8 cellular contexts compared by ENCODE assay signal in genomic region chr12:92927436-92928116, GRCh38. TPM values are rescaled to one million over a fixed set of nuclear protein-coding genes. Genes with fewer than 3 reads are reported as not detected.
DNase-seq lines count a peak whose midpoint lies in the region; ATAC-seq and TF ChIP-seq lines count a peak whose summit lies in the region.

No MANE protein-coding gene starts in this region.

- no peaks in the 10 kb centered on the region for H3K27me3 ChIP-seq in testis

- ATAC-seq in HG03196 (IDR thresholded peaks at IDR 0.05; ENCODE audit: unreplicated experiment): no peak

- TF ChIP-seq CTCF in astrocyte of the cerebellum (IDR thresholded peaks at IDR 0.05; ENCODE audit: low read depth, low read length, missing control alignments): no peak
- TF ChIP-seq CTCF in testis (IDR thresholded peaks at IDR 0.05): no peak

- H3K4me3 Mint-ChIP-seq in activated naive CD4-positive, alpha-beta T cell treated with anti-CD3 and anti-CD28 coated beads, Interleukin-2, amount 10 ng/mL, durations not matched to agents 7 days and 5 days: peak overlapping the region; percentile 84

- 10 to 18% methylated on average over 7 of the region's 7 CpGs for WGBS in testis, 2 donors

- no peak for TF ChIP-seq POLR2A in testis (IDR thresholded peaks at IDR 0.05)

- DNase-seq in activated naive CD4-positive, alpha-beta T cell treated with anti-CD3 and anti-CD28 coated beads, Interleukin-2, amount 10 ng/mL, durations not matched to agents 7 days and 5 days: no peak
- DNase-seq in activated naive CD4-positive, alpha-beta T cell treated with Interleukin-2 at 50 U/mL for 16 hours: no peak
- peak; percentile 66 for DNase-seq in LHCN-M2 (ENCODE audit: low read depth)
- no peak for DNase-seq in astrocyte of the cerebellum (ENCODE audit: low read depth)
- DNase-seq in left kidney (ENCODE audit: low read depth, low spot score): peak; percentile 58
- no peak for DNase-seq in testis
- no peak for DNase-seq in occipital lobe (lab: John Stamatoyannopoulos, UW)

- no peaks in the 10 kb centered on the region for H3K9me3 Mint-ChIP-seq in activated naive CD4-positive, alpha-beta T cell treated with anti-CD3 and anti-CD28 coated beads, Interleukin-2, amount 10 ng/mL, durations not matched to agents 7 days and 5 days

- peak overlapping the region; percentile 94 for H3K27ac Mint-ChIP-seq in activated naive CD4-positive, alpha-beta T cell treated with anti-CD3 and anti-CD28 coated beads, Interleukin-2, amount 10 ng/mL, durations not matched to agents 7 days and 5 days

- H3K36me3 Mint-ChIP-seq in activated naive CD4-positive, alpha-beta T cell treated with anti-CD3 and anti-CD28 coated beads, Interleukin-2, amount 10 ng/mL, durations not matched to agents 7 days and 5 days: peaks cover 7% of the 10 kb centered on the region

- H3K4me3 ChIP-seq in astrocyte of the cerebellum (ENCODE audit: low read depth, low read length): peak overlapping the region; percentile 74
- peak overlapping the region; percentile 90 to 92 for H3K4me3 ChIP-seq in testis

- intact Hi-C loops in testis (cut with DNase I; ENCODE audit: low total_unique reads): loop anchor here (5.0 kb wide), 1 partner anchor 760 kb away; no protein-coding TSS in a partner anchor

- no peaks in the 10 kb centered on the region for H3K36me3 ChIP-seq in testis (ENCODE audit: low read depth, missing control alignments)

- in situ Hi-C loops in astrocyte of the cerebellum (cut with HindIII; ENCODE audit: low sequenced_read_pairs): loop anchor here (5.0 kb wide), 1 partner anchor 50 kb away; no protein-coding TSS in a partner anchor

- peaks cover 4% of the 10 kb centered on the region for H3K27me3 Mint-ChIP-seq in activated naive CD4-positive, alpha-beta T cell treated with anti-CD3 and anti-CD28 coated beads, Interleukin-2, amount 10 ng/mL, durations not matched to agents 7 days and 5 days

- peaks cover 32% of the 10 kb centered on the region for H3K4me1 Mint-ChIP-seq in activated naive CD4-positive, alpha-beta T cell treated with anti-CD3 and anti-CD28 coated beads, Interleukin-2, amount 10 ng/mL, durations not matched to agents 7 days and 5 days

- peaks cover 20% of the 10 kb centered on the region for H3K4me1 ChIP-seq in testis

- CTCF ChIA-PET in activated naive CD4-positive, alpha-beta T cell treated with anti-CD3 and anti-CD28 coated beads, Interleukin-2, amount 10 ng/mL, durations not matched to agents 7 days and 5 days (lab: Charles Lee): interaction anchor here (0.7 to 2.1 kb wide), 7 partner anchors 16 to 1175 kb away, joined by 3 to 9 read pairs (median 4); no protein-coding TSS in a partner anchor

- H3K9me3 ChIP-seq in testis: no peaks in the 10 kb centered on the region

- peak overlapping the region; percentile 97 to 98 for H3K27ac ChIP-seq in testis

RNA-seq across cellular contexts. Expression of gene EEA1, which starts 1.5 kb away (rescaled TPM):
- total RNA-seq in LHCN-M2 (2014; rRNA removed) (8.9 and 13.7 TPM in 2 replicates), testis (10 to 100 TPM; 14.3 to 14.9 TPM), occipital lobe (16.7 TPM)
- 3.7 TPM for polyA plus RNA-seq in LHCN-M2 (2012)
- polyA plus RNA-seq in testis (ENCODE audit: insufficient read depth, low read depth, low replicate concordance): 1.8 TPM

Comparison
In these comparisons a context has a peak if more than half of its experiments do, and no peak if none do; other contexts are left out.
1. DNase-seq: peak in LHCN-M2 (single experiment) and left kidney (single experiment); none in activated naive CD4-positive, alpha-beta T cell treated with anti-CD3 and anti-CD28 coated beads, Interleukin-2, amount 10 ng/mL, durations not matched to agents 7 days and 5 days (single experiment), activated naive CD4-positive, alpha-beta T cell treated with Interleukin-2 at 50 U/mL for 16 hours (single experiment), astrocyte of the cerebellum (single experiment), testis (single experiment) and occipital lobe (single experiment).